ENCODE assay signal across 1 cellular context in genomic region chr10:62376064-62377025, GRCh38.
TF ChIP-seq lines count a peak whose summit lies in the region.

No MANE protein-coding gene starts in this region.

TF ChIP-seq in SK-N-SH, 30 proteins besides CTCF, POLR2A, EP300 and RAD21 (continued from another document):
- TF ChIP-seq, protein P1, sequence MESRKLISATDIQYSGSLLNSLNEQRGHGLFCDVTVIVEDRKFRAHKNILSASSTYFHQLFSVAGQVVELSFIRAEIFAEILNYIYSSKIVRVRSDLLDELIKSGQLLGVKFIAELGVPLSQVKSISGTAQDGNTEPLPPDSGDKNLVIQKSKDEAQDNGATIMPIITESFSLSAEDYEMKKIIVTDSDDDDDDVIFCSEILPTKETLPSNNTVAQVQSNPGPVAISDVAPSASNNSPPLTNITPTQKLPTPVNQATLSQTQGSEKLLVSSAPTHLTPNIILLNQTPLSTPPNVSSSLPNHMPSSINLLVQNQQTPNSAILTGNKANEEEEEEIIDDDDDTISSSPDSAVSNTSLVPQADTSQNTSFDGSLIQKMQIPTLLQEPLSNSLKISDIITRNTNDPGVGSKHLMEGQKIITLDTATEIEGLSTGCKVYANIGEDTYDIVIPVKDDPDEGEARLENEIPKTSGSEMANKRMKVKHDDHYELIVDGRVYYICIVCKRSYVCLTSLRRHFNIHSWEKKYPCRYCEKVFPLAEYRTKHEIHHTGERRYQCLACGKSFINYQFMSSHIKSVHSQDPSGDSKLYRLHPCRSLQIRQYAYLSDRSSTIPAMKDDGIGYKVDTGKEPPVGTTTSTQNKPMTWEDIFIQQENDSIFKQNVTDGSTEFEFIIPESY (IDR thresholded peaks at IDR 0.05; ENCODE audit: borderline replicate concordance, low read depth) = no peak
- TF ChIP-seq, protein P2, sequence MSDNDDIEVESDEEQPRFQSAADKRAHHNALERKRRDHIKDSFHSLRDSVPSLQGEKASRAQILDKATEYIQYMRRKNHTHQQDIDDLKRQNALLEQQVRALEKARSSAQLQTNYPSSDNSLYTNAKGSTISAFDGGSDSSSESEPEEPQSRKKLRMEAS (IDR thresholded peaks at IDR 0.05; ENCODE audit: low read depth) = no peak
- TF ChIP-seq TAF1 (IDR thresholded peaks at IDR 0.05; ENCODE audit: borderline replicate concordance, low read depth, low read length) (no peak), FOXM1 (IDR thresholded peaks at IDR 0.05; ENCODE audit: low read depth) (no peak), TEAD4 (IDR thresholded peaks at IDR 0.05; ENCODE audit: borderline replicate concordance, insufficient read depth) (no peak), NRF1 (IDR thresholded peaks at IDR 0.05; ENCODE audit: low read depth, low read length) (no peak)
